Comparison of ENCODE assay signal across 8 cellular contexts in the genomic region with DNA sequence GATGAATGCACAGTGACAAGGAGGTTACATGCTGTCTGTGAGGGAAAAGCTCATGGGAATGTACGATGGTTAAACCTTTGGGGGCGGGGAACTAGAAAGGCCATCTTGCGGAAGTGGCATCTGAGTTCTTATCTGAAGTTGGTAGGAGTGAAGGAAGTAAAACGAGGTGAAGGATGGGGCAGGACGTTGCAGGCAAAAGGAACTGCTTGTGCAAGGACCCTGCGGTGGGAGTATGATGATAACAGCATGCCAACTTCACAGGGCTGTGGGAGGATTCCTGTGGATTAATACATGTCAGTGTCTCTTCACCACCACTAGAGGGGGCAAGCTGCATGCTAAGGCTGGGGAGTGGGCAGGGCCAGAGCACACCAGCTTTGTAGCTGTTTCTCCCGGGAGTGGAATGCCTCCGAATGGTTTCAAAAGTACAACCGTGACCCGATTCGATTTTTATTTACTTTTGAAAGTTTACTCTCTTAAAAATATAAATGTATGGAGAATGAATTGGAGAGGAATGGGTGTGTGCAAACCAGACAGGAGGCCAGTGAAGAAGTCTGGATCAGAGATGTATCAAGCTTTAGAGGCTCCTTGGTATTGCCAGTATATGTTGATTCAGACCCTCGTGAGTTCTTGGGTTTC.
DNase-seq lines count a peak whose midpoint lies in the region; ATAC-seq and TF ChIP-seq lines count a peak whose summit lies in the region.

No MANE protein-coding gene starts in this region.

- no peak for TF ChIP-seq POLR2A in stomach (IDR thresholded peaks at IDR 0.05)

- H3K27ac Mint-ChIP-seq in activated CD8-positive, alpha-beta T cell treated with anti-CD3 and anti-CD28 coated beads, Interleukin-2, amount 10 ng/mL, durations not matched to agents 7 days and 5 days: peak overlapping the region; percentile 77

- no peak overlapping the region for H3K4me3 Mint-ChIP-seq in activated CD8-positive, alpha-beta T cell treated with anti-CD3 and anti-CD28 coated beads, Interleukin-2, amount 10 ng/mL, durations not matched to agents 7 days and 5 days

- no peak overlapping the region for H3K27ac ChIP-seq in stomach

- peaks cover 0 to 15% (median 8%) of the 10 kb centered on the region in 4 donors for H3K4me1 ChIP-seq in stomach

- no peaks in the 10 kb centered on the region for H3K27me3 ChIP-seq in stomach

- CTCF ChIA-PET in activated CD8-positive, alpha-beta T cell treated with anti-CD3 and anti-CD28 coated beads, Interleukin-2, amount 10 ng/mL, durations not matched to agents 7 days and 5 days (lab: Charles Lee): interaction anchor here (0.6 to 6.6 kb wide), 39 partner anchors 9 to 415 kb away, joined by 3 to 78 read pairs (median 5); partner anchors contain the start of genes LSM11, MED7 and THG1L

- H3K4me1 Mint-ChIP-seq in activated CD8-positive, alpha-beta T cell treated with anti-CD3 and anti-CD28 coated beads, Interleukin-2, amount 10 ng/mL, durations not matched to agents 7 days and 5 days (ENCODE audit: low read depth): peaks cover 25% of the 10 kb centered on the region

- POLR2A ChIA-PET in activated CD8-positive, alpha-beta T cell treated with anti-CD3 and anti-CD28 coated beads, Interleukin-2, amount 10 ng/mL, durations not matched to agents 7 days and 5 days (lab: Charles Lee): interaction anchor here (0.5 to 0.6 kb wide), 2 partner anchors 34 to 198 kb away, joined by 3 to 4 read pairs; no protein-coding TSS in a partner anchor

- WGBS in stomach, 5 donors: 11 to 21% (median 15%) methylated on average over 12 of the region's 12 CpGs

- peaks cover 5 to 56% (median 40%) of the 10 kb centered on the region in 4 donors for H3K36me3 ChIP-seq in stomach

- no peak overlapping the region for H3K4me3 ChIP-seq in epithelial cell of esophagus (ENCODE audit: low read length)
- H3K4me3 ChIP-seq in stomach: peak overlapping the region in 3 of 4 donors; percentile 6 to 23 (median 22)

- ATAC-seq in GM19452 (IDR thresholded peaks at IDR 0.05; ENCODE audit: unreplicated experiment): peak; percentile 88
- ATAC-seq in HG03521 (IDR thresholded peaks at IDR 0.05; ENCODE audit: unreplicated experiment): peak; percentile 92
- peak; percentile 96 for ATAC-seq in activated CD8-positive, alpha-beta T cell treated with anti-CD3 and anti-CD28 coated beads, Interleukin-2, amount 10 ng/mL, durations not matched to agents 7 days and 5 days

- H3K9me3 ChIP-seq in stomach: no peaks in the 10 kb centered on the region

- no peaks in the 10 kb centered on the region for H3K9me3 Mint-ChIP-seq in activated CD8-positive, alpha-beta T cell treated with anti-CD3 and anti-CD28 coated beads, Interleukin-2, amount 10 ng/mL, durations not matched to agents 7 days and 5 days (ENCODE audit: insufficient read depth)

- H3K36me3 Mint-ChIP-seq in activated CD8-positive, alpha-beta T cell treated with anti-CD3 and anti-CD28 coated beads, Interleukin-2, amount 10 ng/mL, durations not matched to agents 7 days and 5 days (ENCODE audit: low read depth): peaks cover 87% of the 10 kb centered on the region

- TF ChIP-seq CTCF in epithelial cell of esophagus (IDR thresholded peaks at IDR 0.05; ENCODE audit: insufficient read depth, low read depth, low read length, missing control alignments) (peak; percentile 93), stomach (IDR thresholded peaks at IDR 0.05) (peak in 5 of 7 experiments; percentile 74 to 89 (median 82))

- no peak for TF ChIP-seq EP300 in stomach (IDR thresholded peaks at IDR 0.05)

- H3K27me3 Mint-ChIP-seq in activated CD8-positive, alpha-beta T cell treated with anti-CD3 and anti-CD28 coated beads, Interleukin-2, amount 10 ng/mL, durations not matched to agents 7 days and 5 days (ENCODE audit: low read depth): no peaks in the 10 kb centered on the region

- in situ Hi-C loops in Caki2 (cut with HindIII; ENCODE audit: low pct_unique_long_range_greater_than_20kb, low sequenced_read_pairs): loop anchor here (25.0 kb wide), 1 partner anchor 159 kb away; no protein-coding TSS in a partner anchor

- intact Hi-C loops in stomach (cut with DNase I; ENCODE audit: low total_unique reads): loop anchor here (10.0 kb wide), 1 partner anchor 146 kb away; no protein-coding TSS in a partner anchor

- peak; percentile 58 for DNase-seq in Caki2 (ENCODE audit: low read depth)
- DNase-seq in NCI-H774 (lab: John Stamatoyannopoulos, UW): peak; percentile 55
- DNase-seq in activated CD8-positive, alpha-beta T cell treated with anti-CD3 and anti-CD28 coated beads, Interleukin-2, amount 10 ng/mL, durations not matched to agents 7 days and 5 days: peak; percentile 68
- peak; percentile 79 for DNase-seq in epithelial cell of esophagus (ENCODE audit: low read depth)
- DNase-seq in myocyte (ENCODE audit: low read depth): peak; percentile 81
- peak; percentile 63 for DNase-seq in stomach
